Comparison of ENCODE assay signal across 13 cellular contexts in genomic region chr3:127043041-127043641, GRCh38.
A peak's percentile ranks its signal among the peaks of the same experiment; 100 is the strongest.
DNase-seq lines count a peak whose midpoint lies in the region; ATAC-seq, FAIRE-seq and TF ChIP-seq lines count a peak whose summit lies in the region.
"Had no signal": no experiment of that assay in that cellular context is flagged by ENCODE, and none has a peak within 500 bp of the region (broad histone marks: within the 10 kb centered on the region; RNA-seq: fewer than 3 reads in every experiment).

No MANE protein-coding gene starts in this region.

- TF ChIP-seq CTCF in GM12865 (IDR thresholded peaks at IDR 0.05; ENCODE audit: insufficient read depth, low read depth, low read length, missing control alignments): no peak
- TF ChIP-seq CTCF in RWPE1 (conservative IDR thresholded peaks at IDR 0.05; ENCODE audit: low read depth): no peak
- TF ChIP-seq CTCF in gastroesophageal sphincter (IDR thresholded peaks at IDR 0.05): no peak
- TF ChIP-seq CTCF in pancreas (IDR thresholded peaks at IDR 0.05): no peak
- no peak for TF ChIP-seq CTCF in GM10248 (IDR thresholded peaks at IDR 0.05; ENCODE audit: control extremely low read depth, extremely low read depth, low read depth, missing control alignments)

- ATAC-seq in gastroesophageal sphincter (peak; percentile 68), pancreas (peak; percentile 70 to 90 (median 83))

- H3K27me3 ChIP-seq in gastroesophageal sphincter (no peaks in the 10 kb centered on the region), pancreas (no peaks in the 10 kb centered on the region)
- no peaks in the 10 kb centered on the region for H3K27me3 ChIP-seq in effector memory CD4-positive, alpha-beta T cell (replicated peaks; ENCODE audit: control insufficient read depth, insufficient read depth, low read length, poor library complexity, severe bottlenecking)

- H3K9me3 ChIP-seq in gastroesophageal sphincter: no peaks in the 10 kb centered on the region
- H3K9me3 ChIP-seq in pancreas: no peaks in the 10 kb centered on the region
- H3K9me3 ChIP-seq in effector memory CD4-positive, alpha-beta T cell (ENCODE audit: control insufficient read depth, low read length): no peaks in the 10 kb centered on the region

- WGBS in gastroesophageal sphincter (ENCODE audit: low coverage in 1 of 2), 2 donors: 34% methylated on average over 4 of the region's 17 CpGs; no CpG with 5 or more reads in 1 of the 2 donors
- 61 to 64% methylated on average over 17 of the region's 17 CpGs for WGBS in pancreas, 2 donors

- TF ChIP-seq EP300 in gastroesophageal sphincter (IDR thresholded peaks at IDR 0.05): no peak

- POLR2A ChIA-PET in RWPE1 (lab: Yijun Ruan, JAX; ENCODE audit: low non-redundant PET) (no interaction called here), GM10248 (lab: Yijun Ruan, JAX) (no interaction called here)

- H3K4me1 ChIP-seq in gastroesophageal sphincter (peaks cover 0 to 30% (median 10%) of the 10 kb centered on the region in 3 donors), pancreas (no peaks in the 10 kb centered on the region)
- H3K4me1 ChIP-seq in effector memory CD4-positive, alpha-beta T cell (ENCODE audit: control insufficient read depth, insufficient read depth, low read length, poor library complexity, severe bottlenecking): no peaks in the 10 kb centered on the region

- H3K36me3 ChIP-seq in gastroesophageal sphincter (no peaks in the 10 kb centered on the region), pancreas (no peaks in the 10 kb centered on the region)
- no peaks in the 10 kb centered on the region for H3K36me3 ChIP-seq in effector memory CD4-positive, alpha-beta T cell (ENCODE audit: control insufficient read depth, insufficient read depth, low read length)

- DNase-seq in GM12865 (ENCODE audit: low read depth) (peak; percentile 24), RWPE1 (ENCODE audit: low spot score) (peak; percentile 61), pancreas (peak in 5 of 6 donors; percentile 54 to 76 (median 64)), Kasumi-1 (lab: John Stamatoyannopoulos, UW) (no peak), GM10248 (ENCODE audit: extremely low spot score) (no peak), C1 segment of cervical spinal cord (lab: John Stamatoyannopoulos, UW) (no peak)
- no peak for DNase-seq in effector memory CD4-positive, alpha-beta T cell
- DNase-seq: activated T-cell treated with anti-CD3 and anti-CD28 coated beads for 4 hours; NCI-H2029 treated with DMSO at 0.1 percent for 48 hours; stimulated activated CD4-positive, alpha-beta T cell treated with anti-CD3 and anti-CD28 coated beads, Interleukin-15, amount 100 ng/mL, for 24 hours; stimulated activated naive CD4-positive, alpha-beta T cell treated with Interleukin-2 at 50 U/mL for 16 hours had no signal

- TF ChIP-seq POLR2A in gastroesophageal sphincter (IDR thresholded peaks at IDR 0.05): no peak

- intact Hi-C loops in pancreas (cut with DNase I): no loop called here

- H3K4me3 ChIP-seq in GM12865 (ENCODE audit: low read depth, low read length) (no peak overlapping the region), gastroesophageal sphincter (no peak overlapping the region), pancreas (no peak overlapping the region)
- H3K4me3 ChIP-seq in effector memory CD4-positive, alpha-beta T cell (ENCODE audit: insufficient read depth, low read depth, low read length, poor library complexity, severe bottlenecking): no peak overlapping the region

- no peak for FAIRE-seq in pancreas (lab: Jason Lieb, UNC)
- FAIRE-seq: colon had no signal

- peak overlapping the region; percentile 96 for H3K27ac ChIP-seq in RWPE1
- H3K27ac ChIP-seq in gastroesophageal sphincter: peak overlapping the region in 3 of 4 donors; percentile 66 to 79 (median 77)
- peak overlapping the region in 2 of 4 donors; percentile 30 to 42 for H3K27ac ChIP-seq in pancreas
- H3K27ac ChIP-seq in effector memory CD4-positive, alpha-beta T cell (ENCODE audit: insufficient read depth, low read length, poor library complexity, severe bottlenecking): no peak overlapping the region

- CTCF ChIA-PET in RWPE1 (lab: Yijun Ruan, JAX): interaction anchor here (0.6 kb wide), 2 partner anchors 10 to 454 kb away, joined by 3 to 6 read pairs; no protein-coding TSS in a partner anchor
- CTCF ChIA-PET in GM10248 (lab: Yijun Ruan, JAX): no interaction called here

Comparison
In these comparisons a context has a peak if more than half of its experiments do, and no peak if none do; other contexts are left out.
1. DNase-seq: peak in GM12865 (single experiment), RWPE1 (single experiment) and pancreas (5 of 6); none in Kasumi-1 (0 of 2), effector memory CD4-positive, alpha-beta T cell (0 of 3), GM10248 (single experiment) and C1 segment of cervical spinal cord (0 of 14).